Comparison of ENCODE assay signal across 8 cellular contexts in the genomic region with DNA sequence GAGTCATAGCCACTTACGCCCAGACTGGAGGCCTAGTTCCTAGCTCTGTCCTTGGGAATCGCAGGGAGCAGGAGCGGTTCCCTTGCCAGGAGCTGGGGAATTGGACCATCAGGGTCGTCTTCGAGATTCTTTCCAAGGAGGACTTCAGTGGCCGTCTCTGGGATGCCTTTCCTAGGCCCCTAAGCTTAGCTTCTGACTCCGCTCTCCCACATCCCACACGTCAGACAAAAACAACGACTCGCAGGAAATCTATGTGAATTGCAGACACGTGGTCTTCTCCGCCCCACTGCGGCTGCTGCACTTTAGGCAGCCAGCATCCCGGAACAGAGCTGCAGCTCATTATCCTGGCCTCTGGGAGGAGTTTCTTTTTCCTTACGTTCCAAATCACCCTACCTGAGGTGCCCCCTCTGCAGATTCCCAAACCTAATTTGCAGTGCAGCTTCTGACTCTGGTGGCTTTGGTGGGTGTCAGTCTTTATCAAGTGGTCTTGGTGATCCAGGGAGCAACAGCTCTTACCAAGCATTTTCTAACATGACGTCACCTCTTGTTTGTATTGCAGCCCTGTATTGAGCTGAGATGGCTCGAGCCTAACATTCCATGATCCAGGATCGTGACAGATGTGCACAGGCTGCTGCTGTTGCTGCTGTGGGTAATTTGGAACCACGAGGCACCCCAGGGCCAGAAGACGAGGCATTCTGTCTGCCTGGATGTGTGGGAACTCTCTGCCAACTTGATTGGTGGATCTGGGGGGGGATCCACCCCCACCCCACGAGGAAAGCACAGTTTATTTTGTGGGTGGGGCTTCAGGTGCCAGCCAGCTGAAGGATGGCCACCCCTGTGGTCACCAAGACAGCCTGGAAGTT. TPM values are rescaled to one million over a fixed set of nuclear protein-coding genes. Genes with fewer than 3 reads are reported as not detected.
DNase-seq lines count a peak whose midpoint lies in the region; ATAC-seq and TF ChIP-seq lines count a peak whose summit lies in the region.

No MANE protein-coding gene starts in this region.

- DNase-seq in cardiac muscle cell (ENCODE audit: low read depth in 1 of 2, low spot score in 1 of 2) = peak; percentile 20 to 82
- DNase-seq in Right ventricle myocardium superior = no peak
- peak; percentile 9 for DNase-seq in NCI-H2196 treated with DMSO at 0.1 percent for 48 hours (lab: John Stamatoyannopoulos, UW; ENCODE audit: unreplicated experiment)
- peak; percentile 37 for DNase-seq in activated CD8-positive, alpha-beta memory T cell treated with anti-CD3 and anti-CD28 coated beads, Interleukin-2, amount 50 U/mL, for 4 hours
- no peak for DNase-seq in epithelial cell of prostate (ENCODE audit: low read depth, low spot score)
- no peak for DNase-seq in thoracic aorta (ENCODE audit: low spot score)

- H3K4me3 ChIP-seq in cardiac muscle cell = peak overlapping the region; percentile 74
- H3K4me3 ChIP-seq in muscle layer of duodenum (ENCODE audit: low read depth in 1 of 2, low read length in 2 of 2) = peak overlapping the region; percentile 79 to 95
- H3K4me3 ChIP-seq in thoracic aorta = peak overlapping the region; percentile 73

- ATAC-seq in Right ventricle myocardium superior (ENCODE audit: poor library complexity) (no peak), thoracic aorta (ENCODE audit: insufficient number of reproducible peaks, low FRiP score, low read depth) (no peak), GM18858 (IDR thresholded peaks at IDR 0.05; ENCODE audit: unreplicated experiment) (no peak)

- H3K27ac ChIP-seq in cardiac muscle cell (peak overlapping the region; percentile 6), epithelial cell of prostate (peak overlapping the region; percentile 58), muscle layer of duodenum (ENCODE audit: low read length) (peak overlapping the region; percentile 77), thoracic aorta (peak overlapping the region in 1 of 2 donors; percentile 37)

- H3K36me3 ChIP-seq in cardiac muscle cell (no peaks in the 10 kb centered on the region), muscle layer of duodenum (ENCODE audit: control insufficient read depth in 1 of 2, insufficient read depth in 2 of 2, low read length in 2 of 2) (peaks cover 0 to 4% of the 10 kb centered on the region in 2 donors), thoracic aorta (no peaks in the 10 kb centered on the region)

- TF ChIP-seq CTCF in cardiac muscle cell (IDR thresholded peaks at IDR 0.05; ENCODE audit: low read depth, low read length) (peak; percentile 9), thoracic aorta (IDR thresholded peaks at IDR 0.05) (no peak)

- no peaks in the 10 kb centered on the region for H3K27me3 ChIP-seq in cardiac muscle cell
- H3K27me3 ChIP-seq in muscle layer of duodenum (ENCODE audit: low read depth, low read length) = no peaks in the 10 kb centered on the region
- H3K27me3 ChIP-seq in thoracic aorta (replicated peaks; ENCODE audit: insufficient read depth) = no peaks in the 10 kb centered on the region

- no peaks in the 10 kb centered on the region for H3K9me3 ChIP-seq in cardiac muscle cell (ENCODE audit: low read depth)
- H3K9me3 ChIP-seq in muscle layer of duodenum (ENCODE audit: control insufficient read depth in 1 of 2, low read length in 2 of 2) = no peaks in the 10 kb centered on the region
- no peaks in the 10 kb centered on the region for H3K9me3 ChIP-seq in thoracic aorta

- intact Hi-C loops in Right ventricle myocardium superior (cut with DNase I) = no loop called here

- H3K4me1 ChIP-seq in cardiac muscle cell (ENCODE audit: low read depth) (peaks cover 6% of the 10 kb centered on the region), muscle layer of duodenum (ENCODE audit: control insufficient read depth in 1 of 2, insufficient read depth in 2 of 2, low read length in 2 of 2) (peaks cover 0 to 21% of the 10 kb centered on the region in 2 donors), thoracic aorta (ENCODE audit: control insufficient read depth in 1 of 2, low read depth in 2 of 2) (peaks cover 7 to 23% of the 10 kb centered on the region in 2 donors)

RNA-seq across cellular contexts. Expression of gene KATNB1, which starts 1.1 kb away (rescaled TPM):
- total RNA-seq in cardiac muscle cell = 46.4 and 52.5 TPM in 2 replicates
- polyA plus RNA-seq in cardiac muscle cell = 42.8 and 49.4 TPM in 2 replicates
- 9.4 TPM for total RNA-seq in Right ventricle myocardium superior
- total RNA-seq in thoracic aorta = 10 to 100 TPM in 1 of 2 donors, 1 to 10 TPM in 1; 9.0 to 16.2 TPM

RNA-seq across cellular contexts. Expression of gene DRC7, which starts 42.0 kb away (rescaled TPM):
- total RNA-seq in cardiac muscle cell (0.83 and 1.2 TPM in 2 replicates), Right ventricle myocardium superior (not detected), thoracic aorta (not detected)
- polyA plus RNA-seq in cardiac muscle cell = 2.0 and 3.4 TPM in 2 replicates

Comparison
In these comparisons a context has a peak if more than half of its experiments do, and no peak if none do; other contexts are left out.
1. DNase-seq: peak in cardiac muscle cell (2 of 2), NCI-H2196 treated with DMSO at 0.1 percent for 48 hours (single experiment) and activated CD8-positive, alpha-beta memory T cell treated with anti-CD3 and anti-CD28 coated beads, Interleukin-2, amount 50 U/mL, for 4 hours (single experiment); none in Right ventricle myocardium superior (single experiment), epithelial cell of prostate (single experiment) and thoracic aorta (single experiment).
2. Peak in every context shown above with its lines, with median percentiles within 50 percentile points of each other: H3K4me3 ChIP-seq.